ENCODE assay signal across 20 cellular contexts in the genomic region with DNA sequence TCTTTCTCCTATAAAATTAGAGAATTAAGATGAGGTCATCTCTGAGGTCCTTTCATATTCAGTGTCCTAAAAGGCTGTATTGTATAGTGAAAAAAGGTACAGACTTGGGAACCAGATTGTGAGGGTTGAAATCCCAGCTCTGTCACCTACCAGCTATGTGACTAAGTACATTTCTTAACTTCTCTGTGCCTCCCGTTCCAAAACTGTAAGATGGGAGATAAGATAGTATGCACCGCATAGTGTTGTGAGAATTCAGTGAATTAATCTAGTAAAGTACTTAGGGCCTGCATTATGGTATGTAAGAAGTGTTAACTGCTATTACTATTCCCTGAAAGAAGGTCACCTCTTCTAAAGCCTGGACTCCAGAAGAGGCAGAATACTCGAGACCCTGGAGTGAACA.
DNase-seq lines count a peak whose midpoint lies in the region; ATAC-seq and TF ChIP-seq lines count a peak whose summit lies in the region.
"Had no signal": no experiment of that assay in that cellular context is flagged by ENCODE, and none has a peak within 500 bp of the region (broad histone marks: within the 10 kb centered on the region; RNA-seq: fewer than 3 reads in every experiment).

No MANE protein-coding gene starts in this region.

- 60 to 87% methylated on average over 3 of the region's 3 CpGs for WGBS in testis, 2 donors

- no peaks in the 10 kb centered on the region for H3K27me3 Mint-ChIP-seq in T-helper 17 cell
- H3K27me3 Mint-ChIP-seq in naive thymus-derived CD8-positive, alpha-beta T cell: no peaks in the 10 kb centered on the region
- H3K27me3 Mint-ChIP-seq: B cell had no signal

- H3K27ac ChIP-seq in testis: peak overlapping the region; percentile 15 to 74
- H3K27ac ChIP-seq: A549 had no signal

- H3K36me3 Mint-ChIP-seq in T-helper 17 cell (ENCODE audit: low read depth): peaks cover 6% of the 10 kb centered on the region
- H3K36me3 Mint-ChIP-seq in naive thymus-derived CD8-positive, alpha-beta T cell: peaks cover 0 to 35% (median 15%) of the 10 kb centered on the region in 3 donors

- H3K4me1 Mint-ChIP-seq in T-helper 17 cell: peaks cover 35% of the 10 kb centered on the region
- H3K4me1 Mint-ChIP-seq in naive thymus-derived CD8-positive, alpha-beta T cell: peaks cover 30 to 74% (median 62%) of the 10 kb centered on the region in 4 donors

- TF ChIP-seq POLR2A in erythroblast (IDR thresholded peaks at IDR 0.05; ENCODE audit: low read length) (no peak), testis (IDR thresholded peaks at IDR 0.05) (no peak)

- no peaks in the 10 kb centered on the region for H3K27me3 ChIP-seq in testis

- H3K4me3 Mint-ChIP-seq in T-helper 17 cell: no peak overlapping the region
- no peak overlapping the region for H3K4me3 Mint-ChIP-seq in naive thymus-derived CD8-positive, alpha-beta T cell
- H3K4me3 Mint-ChIP-seq: B cell, H9 had no signal

- H3K36me3 ChIP-seq in testis (ENCODE audit: low read depth, missing control alignments): no peaks in the 10 kb centered on the region

- intact Hi-C loops in testis (cut with DNase I; ENCODE audit: low total_unique reads): no loop called here

- no peaks in the 10 kb centered on the region for H3K9me3 ChIP-seq in T-helper 17 cell (ENCODE audit: control insufficient read depth, low read length, poor library complexity, severe bottlenecking)
- H3K9me3 ChIP-seq in testis: no peaks in the 10 kb centered on the region
- H3K9me3 ChIP-seq: A549 had no signal

- peaks cover 18% of the 10 kb centered on the region for H3K4me1 ChIP-seq in testis
- H3K4me1 ChIP-seq: A549 had no signal

- H3K9me3 Mint-ChIP-seq in naive thymus-derived CD8-positive, alpha-beta T cell: no peaks in the 10 kb centered on the region
- H3K9me3 Mint-ChIP-seq: H9 had no signal

- no peak overlapping the region for H3K4me3 ChIP-seq in testis
- H3K4me3 ChIP-seq: A549 had no signal

- DNase-seq in T-helper 17 cell (no peak), erythroblast (lab: John Stamatoyannopoulos, UW) (peak; percentile 7 to 34), testis (no peak), NOMO-1 (lab: John Stamatoyannopoulos, UW; ENCODE audit: unreplicated experiment in 2 of 2) (no peak)
- no peak for DNase-seq in naive thymus-derived CD8-positive, alpha-beta T cell
- DNase-seq: COR-L47; DMS79; H9; KBM-7; NCI-H1092; NCI-H1930; NCI-H226; NCI-H510A treated with DMSO at 0.1 percent for 48 hours; NCI-H774; NK-92 treated with Interleukin-12 subunit alpha and Interleukin-12 subunit beta, amount 100 ng/mL, for 24 hours had no signal

- no peak for TF ChIP-seq CTCF in testis (IDR thresholded peaks at IDR 0.05)

- ATAC-seq in T-helper 17 cell: no peak
- no peak for ATAC-seq in naive thymus-derived CD8-positive, alpha-beta T cell
- no peak for ATAC-seq in HG03097 (IDR thresholded peaks at IDR 0.05; ENCODE audit: low FRiP score, unreplicated experiment)
- no peak for ATAC-seq in GM19463 (IDR thresholded peaks at IDR 0.05; ENCODE audit: unreplicated experiment)
- ATAC-seq: A549, Right ventricle myocardium inferior had no signal

- POLR2A ChIA-PET in naive thymus-derived CD8-positive, alpha-beta T cell (lab: Charles Lee): no interaction called here

- peak overlapping the region; percentile 4 for H3K27ac Mint-ChIP-seq in T-helper 17 cell
- peak overlapping the region in 7 of 10 donors; percentile 19 to 72 (median 46) for H3K27ac Mint-ChIP-seq in naive thymus-derived CD8-positive, alpha-beta T cell
- H3K27ac Mint-ChIP-seq: B cell had no signal

Comparison
In these comparisons a context has a peak if more than half of its experiments do, and no peak if none do; other contexts are left out.
1. DNase-seq: peak in erythroblast (2 of 2); none in T-helper 17 cell (0 of 3), naive thymus-derived CD8-positive, alpha-beta T cell (0 of 10), testis (single experiment) and NOMO-1 (0 of 2).